19 cellular contexts compared by ENCODE assay signal in genomic region chr3:77147836-77148578, GRCh38.
A peak's percentile ranks its signal among the peaks of the same experiment; 100 is the strongest.
DNase-seq lines count a peak whose midpoint lies in the region; ATAC-seq and TF ChIP-seq lines count a peak whose summit lies in the region.
"Had no signal": no experiment of that assay in that cellular context is flagged by ENCODE, and none has a peak within 500 bp of the region (broad histone marks: within the 10 kb centered on the region; RNA-seq: fewer than 3 reads in every experiment).

No MANE protein-coding gene starts in this region.

- TF ChIP-seq CTCF in SU-DHL-6 (IDR thresholded peaks at IDR 0.05; ENCODE audit: insufficient read depth, low read length, poor library complexity, severe bottlenecking): no peak

- peaks cover 17% of the 10 kb centered on the region for H3K9me3 Mint-ChIP-seq in activated T-cell treated with anti-CD3 and anti-CD28 coated beads, Interleukin-2, amount 50 U/mL, for 4 hours
- H3K9me3 Mint-ChIP-seq: activated CD4-positive, alpha-beta T cell treated with anti-CD3 and anti-CD28 coated beads, Interleukin-2, amount 10 ng/mL, durations not matched to agents 7 days and 5 days had no signal

- no peaks in the 10 kb centered on the region for H3K27me3 Mint-ChIP-seq in activated T-cell treated with anti-CD3 and anti-CD28 coated beads, Interleukin-2, amount 50 U/mL, for 4 hours (ENCODE audit: low read depth)
- H3K27me3 Mint-ChIP-seq: activated CD4-positive, alpha-beta T cell treated with anti-CD3 and anti-CD28 coated beads, Interleukin-2, amount 10 ng/mL, durations not matched to agents 7 days and 5 days; activated naive CD8-positive, alpha-beta T cell treated with anti-CD3 and anti-CD28 coated beads, Interleukin-2, amount 50 U/mL, for 24 hours; activated T-cell treated with anti-CD3 and anti-CD28 coated beads, Interleukin-2, amount 50 U/mL, for 24 hours; central memory CD8-positive, alpha-beta T cell had no signal

- H3K9ac ChIP-seq in SU-DHL-6 (ENCODE audit: low read length): peak overlapping the region; percentile 72

- H3K9me3 ChIP-seq in SU-DHL-6 (ENCODE audit: insufficient read depth, low read length): no peaks in the 10 kb centered on the region

- peak; percentile 53 for ATAC-seq in esophagus mucosa
- no peak for ATAC-seq in activated T-cell treated with anti-CD3 and anti-CD28 coated beads, Interleukin-2, amount 50 U/mL, for 4 hours
- ATAC-seq: activated naive CD8-positive, alpha-beta T cell treated with anti-CD3 and anti-CD28 coated beads, Interleukin-2, amount 50 U/mL, for 24 hours; left lobe of liver had no signal

- no peaks in the 10 kb centered on the region for H3K79me2 ChIP-seq in SU-DHL-6 (ENCODE audit: insufficient read depth, low read length)

- H3K4me3 ChIP-seq in SU-DHL-6 (ENCODE audit: insufficient read depth, low read length, poor library complexity, severe bottlenecking): peak overlapping the region; percentile 54

- H3K27me3 ChIP-seq in SU-DHL-6 (ENCODE audit: low read length): no peaks in the 10 kb centered on the region

- peak overlapping the region; percentile 98 for H3K27ac ChIP-seq in SU-DHL-6 (ENCODE audit: low read depth, low read length)

- no peaks in the 10 kb centered on the region for H3K36me3 ChIP-seq in SU-DHL-6 (ENCODE audit: low read length)

- no peaks in the 10 kb centered on the region for H3K9me2 ChIP-seq in SU-DHL-6 (replicated peaks; ENCODE audit: insufficient read depth, low read length)

- no peaks in the 10 kb centered on the region for H3K36me3 Mint-ChIP-seq in activated T-cell treated with anti-CD3 and anti-CD28 coated beads, Interleukin-2, amount 50 U/mL, for 4 hours (ENCODE audit: insufficient read depth)

- peaks cover 29% of the 10 kb centered on the region for H3F3A ChIP-seq in SU-DHL-6 (ENCODE audit: insufficient read depth)

- H4K20me1 ChIP-seq in SU-DHL-6 (ENCODE audit: low read depth, low read length): no peaks in the 10 kb centered on the region

- H3K4me1 Mint-ChIP-seq in activated T-cell treated with anti-CD3 and anti-CD28 coated beads, Interleukin-2, amount 50 U/mL, for 4 hours (ENCODE audit: low read depth): no peaks in the 10 kb centered on the region
- H3K4me1 Mint-ChIP-seq: activated CD4-positive, alpha-beta T cell treated with anti-CD3 and anti-CD28 coated beads, Interleukin-2, amount 10 ng/mL, durations not matched to agents 7 days and 5 days; activated naive CD8-positive, alpha-beta T cell treated with anti-CD3 and anti-CD28 coated beads, Interleukin-2, amount 50 U/mL, for 24 hours; central memory CD8-positive, alpha-beta T cell had no signal

- H2AFZ ChIP-seq in SU-DHL-6 (ENCODE audit: low read depth, low read length, severe bottlenecking): no peak overlapping the region

- peak overlapping the region; percentile 93 for H3K4me2 ChIP-seq in SU-DHL-6 (ENCODE audit: low read depth, low read length, poor library complexity, severe bottlenecking)

- peak; percentile 59 for DNase-seq in NCI-H146 (lab: John Stamatoyannopoulos, UW)
- DNase-seq in NCI-H146 treated with DMSO at 0.1 percent for 48 hours (lab: John Stamatoyannopoulos, UW; ENCODE audit: unreplicated experiment): no peak
- peak; percentile 4 for DNase-seq in pulmonary artery endothelial cell (ENCODE audit: low read depth, low spot score)
- DNase-seq in midbrain (lab: John Stamatoyannopoulos, UW): no peak
- DNase-seq in activated effector memory CD4-positive, alpha-beta T cell treated with Interleukin-2 at 50 U/mL for 16 hours: no peak
- no peak for DNase-seq in activated T-cell treated with anti-CD3 and anti-CD28 coated beads, Interleukin-2, amount 50 U/mL, for 4 hours
- DNase-seq: 8988T; activated CD4-positive, alpha-beta T cell treated with anti-CD3 and anti-CD28 coated beads, Interleukin-2, amount 10 ng/mL, durations not matched to agents 7 days and 5 days; activated naive CD8-positive, alpha-beta T cell treated with anti-CD3 and anti-CD28 coated beads, Interleukin-2, amount 50 U/mL, for 24 hours; activated T-cell treated with anti-CD3 and anti-CD28 coated beads, Interleukin-2, amount 50 U/mL, for 24 hours; DMS79 treated with DMSO at 0.1 percent for 48 hours; MV-4-11; NCI-H2081 treated with DMSO at 0.1 percent for 48 hours; NK-92 treated with Interleukin-12 subunit alpha and Interleukin-12 subunit beta, amount 100 ng/mL, for 24 hours; SHP77 treated with DMSO at 0.1 percent for 48 hours had no signal

- no peak overlapping the region for H3K4me3 Mint-ChIP-seq in activated T-cell treated with anti-CD3 and anti-CD28 coated beads, Interleukin-2, amount 50 U/mL, for 4 hours
- H3K4me3 Mint-ChIP-seq: activated CD4-positive, alpha-beta T cell treated with anti-CD3 and anti-CD28 coated beads, Interleukin-2, amount 10 ng/mL, durations not matched to agents 7 days and 5 days; activated naive CD8-positive, alpha-beta T cell treated with anti-CD3 and anti-CD28 coated beads, Interleukin-2, amount 50 U/mL, for 24 hours; activated T-cell treated with anti-CD3 and anti-CD28 coated beads, Interleukin-2, amount 50 U/mL, for 24 hours; central memory CD8-positive, alpha-beta T cell had no signal

Comparison
In these comparisons a context has a peak if more than half of its experiments do, and no peak if none do; other contexts are left out.
1. DNase-seq: peak in NCI-H146 (single experiment) and pulmonary artery endothelial cell (single experiment); none in NCI-H146 treated with DMSO at 0.1 percent for 48 hours (single experiment), midbrain (single experiment), activated effector memory CD4-positive, alpha-beta T cell treated with Interleukin-2 at 50 U/mL for 16 hours (single experiment) and activated T-cell treated with anti-CD3 and anti-CD28 coated beads, Interleukin-2, amount 50 U/mL, for 4 hours (single experiment).